In genomic region chr4:53026233-53026632, GRCh38 we compare ENCODE assay signal across 25 cellular contexts.
DNase-seq lines count a peak whose midpoint lies in the region; ATAC-seq and TF ChIP-seq lines count a peak whose summit lies in the region.
"Had no signal": no experiment of that assay in that cellular context is flagged by ENCODE, and none has a peak within 500 bp of the region (broad histone marks: within the 10 kb centered on the region; RNA-seq: fewer than 3 reads in every experiment).

No MANE protein-coding gene starts in this region.

- no peak for ATAC-seq in GM18505 (IDR thresholded peaks at IDR 0.05; ENCODE audit: unreplicated experiment)
- ATAC-seq in HG03571 (IDR thresholded peaks at IDR 0.05; ENCODE audit: unreplicated experiment), result no peak
- ATAC-seq: K562, Panc1 had no signal

- no peak overlapping the region for H3K23ac ChIP-seq in mesendoderm (ENCODE audit: low read length)

- H3K4me1 ChIP-seq in mesendoderm (ENCODE audit: control insufficient read depth, low read depth, low read length), result peaks cover 2% of the 10 kb centered on the region
- H3K4me1 ChIP-seq: HAP-1 had no signal

- no peak overlapping the region for H3K27ac ChIP-seq in mesendoderm (ENCODE audit: low read depth, low read length)
- H3K27ac ChIP-seq: 22Rv1, RWPE1, SK-N-MC had no signal

- H3K18ac ChIP-seq in mesendoderm (ENCODE audit: low read length), result no peak overlapping the region

- no peak overlapping the region for H2BK120ac ChIP-seq in mesendoderm (ENCODE audit: low read depth, low read length)

- DNase-seq in NCI-H82 (lab: John Stamatoyannopoulos, UW), result peak; percentile 4
- DNase-seq in NCI-H82 treated with DMSO at 0.1 percent for 48 hours (lab: John Stamatoyannopoulos, UW; ENCODE audit: unreplicated experiment), result no peak
- peak; percentile 39 for DNase-seq in amniotic epithelial cell (ENCODE audit: low read depth)
- DNase-seq in mesendoderm, result peak; percentile 75
- no peak for DNase-seq in HuH-7.5 (ENCODE audit: low spot score)
- DNase-seq in NCI-H187 (lab: John Stamatoyannopoulos, UW), result no peak
- DNase-seq: CD4-positive, CD25-positive, alpha-beta regulatory T cell; DMS153; DND-41; GOT3; HFFc6; Kasumi-1; NCI-H1105; NCI-H2029; NCI-H446 treated with DMSO at 0.1 percent for 48 hours; NCI-H526; SHP77 had no signal

- H3K4ac ChIP-seq in mesendoderm (ENCODE audit: low read depth, low read length), result no peak overlapping the region

- H2AK5ac ChIP-seq in mesendoderm (ENCODE audit: low read length), result no peak overlapping the region

- no peak overlapping the region for H3K4me3 ChIP-seq in mesendoderm (ENCODE audit: low read length)
- H3K4me3 ChIP-seq: HAP-1, K562, SK-N-MC had no signal

- H2BK5ac ChIP-seq in mesendoderm (ENCODE audit: low read length), result no peak overlapping the region

- H2BK15ac ChIP-seq in mesendoderm (replicated peaks; ENCODE audit: low read depth), result no peak overlapping the region

- H3K36me3 ChIP-seq in mesendoderm (ENCODE audit: control insufficient read depth, insufficient read depth, low read length), result no peaks in the 10 kb centered on the region
- H3K36me3 ChIP-seq: HAP-1 had no signal

- no peaks in the 10 kb centered on the region for H3K79me2 ChIP-seq in mesendoderm (ENCODE audit: control insufficient read depth, insufficient read depth, low read length)

- H3K79me1 ChIP-seq in mesendoderm (ENCODE audit: low read length), result no peaks in the 10 kb centered on the region

- WGBS in mesendoderm (ENCODE audit: extremely low coverage, insufficient coverage, low lambda C conversion rate), result no CpG with 5 or more reads among the region's 2 CpGs

- H3K56ac ChIP-seq in mesendoderm (ENCODE audit: low read length), result no peak overlapping the region

- H3K9ac ChIP-seq in mesendoderm (ENCODE audit: low read length), result no peak overlapping the region

- no peak overlapping the region for H4K8ac ChIP-seq in mesendoderm (ENCODE audit: low read depth, low read length)

- no peak for TF ChIP-seq POLR2A in GM18505 (IDR thresholded peaks at IDR 0.05; ENCODE audit: borderline replicate concordance, extremely low read depth, insufficient read depth, insufficient read length)

- H3K27me3 ChIP-seq in mesendoderm (ENCODE audit: insufficient read depth, low read length, poor library complexity), result no peaks in the 10 kb centered on the region

- no peak overlapping the region for H4K5ac ChIP-seq in mesendoderm (ENCODE audit: low read length)

- H3K4me2 ChIP-seq in mesendoderm (ENCODE audit: low read length), result no peak overlapping the region

Comparison
In these comparisons a context has a peak if more than half of its experiments do, and no peak if none do; other contexts are left out.
1. DNase-seq: peak in NCI-H82 (single experiment), amniotic epithelial cell (single experiment) and mesendoderm (single experiment); none in NCI-H82 treated with DMSO at 0.1 percent for 48 hours (single experiment), HuH-7.5 (single experiment) and NCI-H187 (0 of 2).